ENCODE assay signal across 1 cellular context in genomic region chr6:55977959-55978358, GRCh38.
TF ChIP-seq lines count a peak whose summit lies in the region.

No MANE protein-coding gene starts in this region.

TF ChIP-seq in HepG2, 621 proteins besides CTCF, POLR2A, EP300 and RAD21:
- no peak for TF ChIP-seq ZNF496 (CRISPR knock-in tag; IDR thresholded peaks at IDR 0.05; ENCODE audit: insufficient replicate concordance)
- TF ChIP-seq MAFK (conservative IDR thresholded peaks at IDR 0.05 in 1 of 2, IDR thresholded peaks at IDR 0.05 in 1 of 2; ENCODE audit: low read length in 2 of 2), result peak; percentile 48 to 76
- TF ChIP-seq MAFF (IDR thresholded peaks at IDR 0.05; ENCODE audit: low read depth, low read length), result peak; percentile 59; the same call in 1 of the 2 replicates
- no peak for TF ChIP-seq ZNF260 (CRISPR knock-in tag; IDR thresholded peaks at IDR 0.05; ENCODE audit: borderline replicate concordance, low read depth)
- no peak for TF ChIP-seq AHR (CRISPR knock-in tag; IDR thresholded peaks at IDR 0.05)
